In the genomic region with DNA sequence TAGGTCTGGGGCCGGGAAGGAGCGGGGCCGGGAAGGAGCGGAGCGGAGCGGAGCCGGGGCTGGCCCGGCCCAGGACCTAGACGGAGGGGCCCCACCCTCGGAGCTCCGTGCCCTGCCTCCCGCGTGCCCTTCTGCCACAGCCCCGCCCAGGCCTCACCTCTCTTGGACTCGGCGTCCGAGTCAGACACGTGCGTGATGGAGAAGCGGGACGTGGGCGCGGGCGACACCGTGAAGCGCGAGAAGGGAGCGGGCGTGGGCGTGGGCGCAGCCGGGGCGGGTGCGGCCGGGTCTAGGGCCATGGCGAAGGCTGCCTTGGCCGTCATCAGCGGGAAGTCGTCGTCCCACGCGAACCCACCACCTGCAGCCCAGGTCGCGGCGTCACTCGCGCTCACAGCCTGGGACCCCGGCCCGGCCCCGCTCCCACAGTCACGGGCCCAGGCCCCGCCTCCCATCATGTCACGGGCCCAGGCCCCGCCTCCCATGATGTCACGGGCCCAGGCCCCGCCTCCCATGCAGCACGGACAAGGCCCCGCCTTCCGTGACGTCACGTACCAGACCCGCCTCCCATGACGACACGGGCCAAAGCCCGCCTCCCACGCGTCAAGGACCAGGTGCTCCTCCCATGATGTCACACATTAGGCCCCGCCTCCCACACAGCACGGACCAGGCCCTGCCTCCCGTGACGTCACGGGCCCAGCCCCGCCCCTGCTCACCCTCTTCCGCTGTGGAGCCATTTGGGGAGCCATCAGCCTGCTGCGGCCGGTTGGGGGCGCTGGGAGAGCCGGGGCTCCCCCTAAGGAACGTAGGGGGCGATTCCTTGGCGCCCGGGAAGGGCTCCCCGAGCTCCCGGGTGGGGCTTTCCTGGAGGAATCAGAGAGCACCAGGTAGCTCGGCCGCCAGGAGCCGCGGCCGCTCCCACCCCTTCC, we compare ENCODE assay signal across 7 cellular contexts. TPM values are rescaled to one million over a fixed set of nuclear protein-coding genes. Genes with fewer than 3 reads are reported as not detected.
DNase-seq lines count a peak whose midpoint lies in the region; ATAC-seq, FAIRE-seq and TF ChIP-seq lines count a peak whose summit lies in the region.

No MANE protein-coding gene starts in this region.

- intact Hi-C loops in kidney (cut with DNase I), result no loop called here

- H3K4me3 ChIP-seq in kidney (ENCODE audit: low read length in 2 of 2), result no peak overlapping the region

- no peaks in the 10 kb centered on the region for H3K36me3 ChIP-seq in kidney (ENCODE audit: control insufficient read depth in 1 of 2, insufficient read depth in 2 of 2, low read length in 2 of 2)

- peaks cover 9% of the 10 kb centered on the region for H3K4me1 Mint-ChIP-seq in chondrocyte (ENCODE audit: low read depth)

- peak overlapping the region; percentile 17 for H3K27ac Mint-ChIP-seq in chondrocyte (ENCODE audit: unreplicated experiment)

- no peaks in the 10 kb centered on the region for H3K9me3 ChIP-seq in kidney (ENCODE audit: control insufficient read depth in 1 of 2, low read length in 2 of 2)

- no peak for TF ChIP-seq CTCF in chondrocyte (IDR thresholded peaks at IDR 0.05)
- TF ChIP-seq CTCF in kidney (IDR thresholded peaks at IDR 0.05; ENCODE audit: borderline replicate concordance, extremely low read depth, insufficient read depth), result no peak

- peak overlapping the region; percentile 46 for H3K4me3 Mint-ChIP-seq in chondrocyte (ENCODE audit: unreplicated experiment)

- H3K27me3 Mint-ChIP-seq in chondrocyte (ENCODE audit: low read depth), result no peaks in the 10 kb centered on the region

- no peak overlapping the region for H3K9ac ChIP-seq in kidney (ENCODE audit: low read length in 2 of 2)

- H3K9me3 Mint-ChIP-seq in chondrocyte (ENCODE audit: low read depth), result no peaks in the 10 kb centered on the region

- no peak for ATAC-seq in GM19452 (IDR thresholded peaks at IDR 0.05; ENCODE audit: unreplicated experiment)

- H3K27ac ChIP-seq in kidney (ENCODE audit: low read depth in 2 of 2, low read length in 2 of 2), result no peak overlapping the region

- H3K4me1 ChIP-seq in kidney (ENCODE audit: control insufficient read depth in 1 of 2, insufficient read depth in 1 of 2, low read depth in 1 of 2, low read length in 2 of 2), result peaks cover 0 to 7% of the 10 kb centered on the region in 2 donors

- no peaks in the 10 kb centered on the region for H3K36me3 Mint-ChIP-seq in chondrocyte (ENCODE audit: low read depth)

- FAIRE-seq in kidney (lab: Jason Lieb, UNC), result no peak

- DNase-seq in GM19238 (ENCODE audit: insufficient read length, low spot score) (peak; percentile 78), NCI-H2029 (lab: John Stamatoyannopoulos, UW) (peak; percentile 78), chondrocyte (ENCODE audit: low spot score) (no peak), kidney (peak; percentile 93)
- DNase-seq in activated CD4-positive, alpha-beta T cell treated with anti-CD3 and anti-CD28 coated beads for 48 hours, result peak; percentile 95
- peak; percentile 67 to 78 (median 72) for DNase-seq in stimulated activated CD4-positive, alpha-beta T cell treated with anti-CD3 and anti-CD28 coated beads, Interleukin-1b, Interleukin-23, amount 100 ng/mL, for 24 hours (ENCODE audit: low read depth in 4 of 4, low spot score in 1 of 4)

RNA-seq across cellular contexts. Expression of a gene that starts 45.8 kb away (rescaled TPM):
- total RNA-seq in chondrocyte (not detected in 3 replicates), kidney (not detected)
- not detected for polyA plus RNA-seq in kidney (ENCODE audit: insufficient read depth, low read depth, low replicate concordance)

RNA-seq across cellular contexts. Expression of a gene that starts 46.5 kb away (rescaled TPM):
- total RNA-seq in chondrocyte (0.48 to 0.67 TPM (median 0.51 TPM) in 3 replicates), kidney (4.2 TPM)
- 0.65 TPM for polyA plus RNA-seq in kidney (ENCODE audit: insufficient read depth, low read depth, low replicate concordance)
